In the genomic region with DNA sequence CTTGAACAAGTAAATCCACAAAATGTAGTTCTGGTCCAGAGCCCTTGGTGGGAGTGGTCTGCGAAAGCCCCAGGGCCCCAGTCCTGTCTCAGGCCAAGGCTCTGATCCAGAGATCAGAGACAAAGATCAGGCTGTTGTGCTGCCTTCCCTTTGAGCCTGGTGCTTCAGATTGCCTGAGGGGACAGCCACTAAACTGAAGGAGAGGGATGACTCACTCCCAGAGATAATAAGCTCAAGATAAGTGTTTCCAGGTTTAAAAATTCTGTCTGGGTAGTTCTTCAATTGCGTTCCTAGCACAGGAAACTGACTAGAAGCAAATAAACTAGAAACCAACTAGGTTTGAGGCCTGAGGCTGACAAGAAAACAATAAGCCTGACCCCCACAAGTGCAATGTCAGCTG, we compare ENCODE assay signal across 12 cellular contexts.
DNase-seq lines count a peak whose midpoint lies in the region; ATAC-seq and TF ChIP-seq lines count a peak whose summit lies in the region.
"Had no signal": no experiment of that assay in that cellular context is flagged by ENCODE, and none has a peak within 500 bp of the region (broad histone marks: within the 10 kb centered on the region; RNA-seq: fewer than 3 reads in every experiment).

No MANE protein-coding gene starts in this region.

- no peaks in the 10 kb centered on the region for H3K9me2 ChIP-seq in PC-9 (ENCODE audit: insufficient read depth)
- H3K9me2 ChIP-seq in OCI-LY7 (ENCODE audit: insufficient read depth, low read length), result no peaks in the 10 kb centered on the region

- no peak for ATAC-seq in HG03342 (IDR thresholded peaks at IDR 0.05; ENCODE audit: unreplicated experiment)
- ATAC-seq: HepG2 had no signal

- H2AFZ ChIP-seq in PC-9 (no peak overlapping the region), OCI-LY7 (ENCODE audit: low read length) (no peak overlapping the region)

- H3K27ac ChIP-seq in PC-9 (no peak overlapping the region), OCI-LY7 (ENCODE audit: low read depth, low read length, poor library complexity, severe bottlenecking) (no peak overlapping the region), ovary (no peak overlapping the region)
- H3K27ac ChIP-seq: C4-2B, SJCRH30 had no signal

- DNase-seq in A172 (ENCODE audit: low spot score), result peak; percentile 90
- DNase-seq in GM03348 (ENCODE audit: low spot score), result peak; percentile 24
- peak in 1 of 2 experiments; percentile 23 for DNase-seq in PC-9
- DNase-seq in fibroblast of gingiva (ENCODE audit: low read depth), result peak; percentile 31
- no peak for DNase-seq in OCI-LY7 (ENCODE audit: low spot score)
- no peak for DNase-seq in ovary
- no peak for DNase-seq in NAMALWA (ENCODE audit: low spot score)
- DNase-seq: activated CD4-positive, alpha-beta T cell treated with anti-CD3 and anti-CD28 coated beads, Interleukin-2, amount 50 U/mL, for 4 hours had no signal

- H4K20me1 ChIP-seq in PC-9 (ENCODE audit: insufficient read depth) (no peaks in the 10 kb centered on the region), OCI-LY7 (ENCODE audit: insufficient read depth, low read length) (no peaks in the 10 kb centered on the region)

- no peaks in the 10 kb centered on the region for H3K79me2 ChIP-seq in PC-9 (ENCODE audit: low read depth)
- no peaks in the 10 kb centered on the region for H3K79me2 ChIP-seq in OCI-LY7 (ENCODE audit: insufficient read depth, low read depth, low read length)

- H3K4me2 ChIP-seq in PC-9, result 0 out of 2 replicates have a peak overlapping the region, but pooled peaks have one; percentile 9
- no peak overlapping the region for H3K4me2 ChIP-seq in OCI-LY7 (ENCODE audit: low read length)

- H3K4me1 ChIP-seq in PC-9 (replicated peaks; ENCODE audit: insufficient read depth), result peaks cover 8% of the 10 kb centered on the region; the same call in 1 of the 2 replicates
- H3K4me1 ChIP-seq in OCI-LY7 (ENCODE audit: insufficient read depth, low read length, poor library complexity, severe bottlenecking), result no peaks in the 10 kb centered on the region
- H3K4me1 ChIP-seq in ovary (ENCODE audit: insufficient read depth), result no peaks in the 10 kb centered on the region
- H3K4me1 ChIP-seq: SJCRH30 had no signal

- POLR2A ChIA-PET in PC-9 (lab: Charles Lee; ENCODE audit: unreplicated experiment), result interaction anchor here (0.6 kb wide), 1 partner anchor 42 kb away, joined by 20 read pairs; no protein-coding TSS in a partner anchor
- POLR2A ChIA-PET in OCI-LY7 (lab: Charles Lee), result no interaction called here

- H3K9me3 ChIP-seq in PC-9 (ENCODE audit: insufficient read depth, low read depth), result 0 out of 2 replicates have a peak, but pooled peaks cover 9% of the 10 kb centered on the region
- H3K9me3 ChIP-seq in OCI-LY7 (ENCODE audit: low read length), result no peaks in the 10 kb centered on the region
- no peaks in the 10 kb centered on the region for H3K9me3 ChIP-seq in ovary
- H3K9me3 ChIP-seq: SJCRH30 had no signal

- no peaks in the 10 kb centered on the region for H3K36me3 ChIP-seq in PC-9 (ENCODE audit: low read depth)
- H3K36me3 ChIP-seq in OCI-LY7 (ENCODE audit: insufficient read depth, low read length), result no peaks in the 10 kb centered on the region
- H3K36me3 ChIP-seq in ovary, result no peaks in the 10 kb centered on the region
- H3K36me3 ChIP-seq: SJCRH30 had no signal

- H3K27me3 ChIP-seq in PC-9 (ENCODE audit: insufficient read depth, low read depth) (peaks cover 64% of the 10 kb centered on the region), ovary (no peaks in the 10 kb centered on the region)
- H3K27me3 ChIP-seq: SJCRH30 had no signal

- H3K4me3 ChIP-seq in PC-9 (no peak overlapping the region), OCI-LY7 (ENCODE audit: low read depth, low read length, poor library complexity, severe bottlenecking) (no peak overlapping the region), ovary (no peak overlapping the region)
- H3K4me3 ChIP-seq: SJCRH30 had no signal

- no peaks in the 10 kb centered on the region for H3F3A ChIP-seq in PC-9 (ENCODE audit: insufficient read depth, low read depth)

- CTCF ChIA-PET in PC-9 (lab: Charles Lee), result no interaction called here
- CTCF ChIA-PET in OCI-LY7 (lab: Charles Lee; ENCODE audit: unreplicated experiment), result no interaction called here

- 59 to 76% (median 73%) methylated on average over 2 of the region's 2 CpGs for WGBS in ovary, 3 donors

- TF ChIP-seq EP300 in ovary (IDR thresholded peaks at IDR 0.05), result no peak

- BruUV-seq in PC-9 (replicated peaks; lab: Mats Ljungman, UMichigan), result no TSS peak
- no TSS peak for BruUV-seq in OCI-LY7 (replicated peaks; lab: Mats Ljungman, UMichigan)

- no peak for TF ChIP-seq POLR2A in ovary (IDR thresholded peaks at IDR 0.05)

- intact Hi-C loops in PC-9 (cut with micrococcal nuclease; ENCODE audit: unreplicated experiment), result no loop called here
- intact Hi-C loops in OCI-LY7 (cut with micrococcal nuclease; ENCODE audit: unreplicated experiment), result no loop called here
- intact Hi-C loops in ovary (cut with DNase I), result no loop called here

- TF ChIP-seq CTCF in PC-9 (conservative IDR thresholded peaks at IDR 0.05) (no peak), OCI-LY7 (conservative IDR thresholded peaks at IDR 0.05; ENCODE audit: low read length) (no peak), ovary (IDR thresholded peaks at IDR 0.05) (no peak)

Comparison
In these comparisons a context has a peak if more than half of its experiments do, and no peak if none do; other contexts are left out.
1. DNase-seq: peak in A172 (single experiment), GM03348 (single experiment) and fibroblast of gingiva (single experiment); none in OCI-LY7 (single experiment), ovary (0 of 5) and NAMALWA (single experiment).